9 cellular contexts compared by ENCODE assay signal in genomic region chr7:22444181-22444966, GRCh38. TPM values are rescaled to one million over a fixed set of nuclear protein-coding genes. Genes with fewer than 3 reads are reported as not detected.
DNase-seq lines count a peak whose midpoint lies in the region; ATAC-seq, FAIRE-seq and TF ChIP-seq lines count a peak whose summit lies in the region.
"Had no signal": no experiment of that assay in that cellular context is flagged by ENCODE, and none has a peak within 500 bp of the region (broad histone marks: within the 10 kb centered on the region; RNA-seq: fewer than 3 reads in every experiment).

No MANE protein-coding gene starts in this region.

- DNase-seq in H54 (ENCODE audit: insufficient read length, low spot score), result peak; percentile 57
- DNase-seq in RWPE2 (ENCODE audit: low spot score), result no peak
- DNase-seq in substantia nigra (lab: John Stamatoyannopoulos, UW), result peak in 14 of 49 donors; percentile 5 to 36 (median 16)
- no peak for DNase-seq in stimulated activated CD4-positive, alpha-beta T cell treated with anti-CD3 and anti-CD28 coated beads, Interleukin-15, amount 100 ng/mL, for 24 hours
- no peak for DNase-seq in HFFc6
- no peak for DNase-seq in T-helper 1 cell
- DNase-seq: effector CD8-positive, alpha-beta T cell had no signal

- H3K36me3 ChIP-seq in RWPE2 (ENCODE audit: low read depth), result no peaks in the 10 kb centered on the region

- no peaks in the 10 kb centered on the region for H3K9me3 ChIP-seq in RWPE2 (ENCODE audit: severe bottlenecking)

- no peaks in the 10 kb centered on the region for H3K27me3 ChIP-seq in RWPE2 (ENCODE audit: insufficient read depth, poor library complexity, severe bottlenecking)

- ATAC-seq in RWPE2 (ENCODE audit: low read depth), result peak; percentile 32; the same call in 2 of the 3 replicates

- H3K9me3 Mint-ChIP-seq in HFFc6, result no peaks in the 10 kb centered on the region

- H3K27ac ChIP-seq in RWPE2 (ENCODE audit: poor library complexity, severe bottlenecking) (no peak overlapping the region), substantia nigra (ENCODE audit: low read depth, low read length, poor library complexity, severe bottlenecking) (peak overlapping the region; percentile 6)

- peaks cover 19% of the 10 kb centered on the region for H3K36me3 Mint-ChIP-seq in HFFc6 (ENCODE audit: low read depth)

- no peak overlapping the region for H3K27ac Mint-ChIP-seq in HFFc6

- TF ChIP-seq CTCF in RWPE2 (IDR thresholded peaks at IDR 0.05; ENCODE audit: poor library complexity, severe bottlenecking), result no peak
- TF ChIP-seq CTCF in HFFc6 (IDR thresholded peaks at IDR 0.05), result no peak

- H3K4me1 ChIP-seq in RWPE2 (ENCODE audit: insufficient read depth, poor library complexity, severe bottlenecking), result peaks cover 17% of the 10 kb centered on the region

- H3K4me1 Mint-ChIP-seq in HFFc6 (ENCODE audit: low read depth), result peaks cover 22% of the 10 kb centered on the region

- H3K27me3 Mint-ChIP-seq in HFFc6 (ENCODE audit: insufficient read depth), result no peaks in the 10 kb centered on the region

- TF ChIP-seq POLR2A in H54 (IDR thresholded peaks at IDR 0.05; ENCODE audit: low read depth, low read length), result no peak

- FAIRE-seq in H54 (lab: Jason Lieb, UNC) (peak; percentile 95), islet of Langerhans (lab: Jason Lieb, UNC) (peak; percentile 33)

- H3K4me3 Mint-ChIP-seq in HFFc6, result no peak overlapping the region
- H3K4me3 Mint-ChIP-seq: neural crest cell had no signal

- H3K4me3 ChIP-seq in RWPE2 (ENCODE audit: severe bottlenecking), result no peak overlapping the region

RNA-seq across cellular contexts. Expression of gene STEAP1B, which starts 55.6 kb away (rescaled TPM):
- total RNA-seq in HFFc6 (2021; fragmentation: NEBNext Ultra II Directional; extraction: Animal tissue kit (Norgen Biotek cat#: 25700)), result 100 to 1,000 TPM in 1 of 6 experiments, 10 to 100 TPM in 5; 36.6 to 101 (median 92.6) TPM
